ENCODE assay signal across 8 cellular contexts in genomic region chr15:99511865-99512632, GRCh38. TPM values are rescaled to one million over a fixed set of nuclear protein-coding genes. Genes with fewer than 3 reads are reported as not detected.
DNase-seq lines count a peak whose midpoint lies in the region; ATAC-seq and TF ChIP-seq lines count a peak whose summit lies in the region.

No MANE protein-coding gene starts in this region.

- H3K27ac ChIP-seq in Peyer's patch, result peak overlapping the region in 1 of 4 donors; percentile 75
- H3K27ac ChIP-seq in SK-N-SH (ENCODE audit: low read depth in 2 of 2, low read length in 1 of 2), result no peak overlapping the region

- H3K9me3 Mint-ChIP-seq in activated CD4-positive, alpha-beta T cell treated with anti-CD3 and anti-CD28 coated beads for 36 hours (ENCODE audit: low read depth), result no peaks in the 10 kb centered on the region

- H3K79me2 ChIP-seq in SK-N-SH (ENCODE audit: insufficient read depth), result no peaks in the 10 kb centered on the region

- POLR2A ChIA-PET in activated CD4-positive, alpha-beta T cell treated with anti-CD3 and anti-CD28 coated beads for 36 hours (lab: Charles Lee), result no interaction called here
- POLR2A ChIA-PET in SK-N-SH (lab: Yijun Ruan, JAX), result no interaction called here

- H3K36me3 Mint-ChIP-seq in activated CD4-positive, alpha-beta T cell treated with anti-CD3 and anti-CD28 coated beads for 36 hours (ENCODE audit: low read depth), result no peaks in the 10 kb centered on the region

- H3K27me3 Mint-ChIP-seq in activated CD4-positive, alpha-beta T cell treated with anti-CD3 and anti-CD28 coated beads for 36 hours, result no peaks in the 10 kb centered on the region

- H3K9me2 ChIP-seq in SK-N-SH, result no peaks in the 10 kb centered on the region

- H2AFZ ChIP-seq in SK-N-SH (ENCODE audit: low read depth), result no peak overlapping the region

- peak; percentile 72 for ATAC-seq in GM18867 (IDR thresholded peaks at IDR 0.05; ENCODE audit: unreplicated experiment)
- peak; percentile 74 for ATAC-seq in HG02759 (IDR thresholded peaks at IDR 0.05; ENCODE audit: unreplicated experiment)
- ATAC-seq in activated CD4-positive, alpha-beta T cell treated with anti-CD3 and anti-CD28 coated beads for 36 hours, result no peak

- no peak overlapping the region for H3K27ac Mint-ChIP-seq in activated CD4-positive, alpha-beta T cell treated with anti-CD3 and anti-CD28 coated beads for 36 hours

- intact Hi-C loops in activated CD4-positive, alpha-beta T cell treated with anti-CD3 and anti-CD28 coated beads for 36 hours (cut with DNase I, micrococcal nuclease), result no loop called here

- H3K36me3 ChIP-seq in Peyer's patch (no peaks in the 10 kb centered on the region), SK-N-SH (replicated peaks in 1 of 2; ENCODE audit: control insufficient read depth in 1 of 2, insufficient read depth in 2 of 2, low read length in 1 of 2) (no peaks in the 10 kb centered on the region)

- H3K27me3 ChIP-seq in Peyer's patch (no peaks in the 10 kb centered on the region), SK-N-SH (ENCODE audit: insufficient read depth) (no peaks in the 10 kb centered on the region)

- H3K9ac ChIP-seq in SK-N-SH, result no peak overlapping the region

- H3K4me2 ChIP-seq in SK-N-SH, result no peak overlapping the region

- H4K20me1 ChIP-seq in SK-N-SH (ENCODE audit: insufficient read depth), result no peaks in the 10 kb centered on the region

- H3K4me3 Mint-ChIP-seq in activated CD4-positive, alpha-beta T cell treated with anti-CD3 and anti-CD28 coated beads for 36 hours, result no peak overlapping the region

- TF ChIP-seq CTCF in Peyer's patch (IDR thresholded peaks at IDR 0.05) (no peak), SK-N-SH (IDR thresholded peaks at IDR 0.05) (no peak)

- peaks cover 17% of the 10 kb centered on the region for H3K4me1 Mint-ChIP-seq in activated CD4-positive, alpha-beta T cell treated with anti-CD3 and anti-CD28 coated beads for 36 hours

- no peak for TF ChIP-seq EP300 in SK-N-SH (IDR thresholded peaks at IDR 0.05; ENCODE audit: borderline replicate concordance in 1 of 2, low read depth in 1 of 2, low read length in 1 of 2)

- 81% methylated on average over 12 of the region's 14 CpGs for WGBS in SK-N-SH (ENCODE audit: low lambda C conversion rate)

- TF ChIP-seq RAD21 in SK-N-SH (IDR thresholded peaks at IDR 0.05; ENCODE audit: low read length), result no peak

- H3K4me1 ChIP-seq in Peyer's patch (peaks cover 0 to 6% (median 0%) of the 10 kb centered on the region in 4 donors), SK-N-SH (ENCODE audit: control insufficient read depth in 1 of 2, insufficient read depth in 2 of 2, low read depth in 1 of 2, low read length in 1 of 2) (peaks cover 0 to 12% of the 10 kb centered on the region in 2 experiments; a peak in 2 of 4 replicates)

- CTCF ChIA-PET in activated CD4-positive, alpha-beta T cell treated with anti-CD3 and anti-CD28 coated beads for 36 hours (lab: Charles Lee), result interaction anchor here (0.5 to 1.1 kb wide), 6 partner anchors 13 to 244 kb away, joined by 3 to 4 read pairs (median 3); no protein-coding TSS in a partner anchor
- CTCF ChIA-PET in SK-N-SH (lab: Yijun Ruan, JAX), result interaction anchor here (1.0 to 2.5 kb wide), 4 partner anchors 9 to 192 kb away, joined by 3 to 10 read pairs (median 4); no protein-coding TSS in a partner anchor

- H3F3A ChIP-seq in SK-N-SH (replicated peaks; ENCODE audit: insufficient read depth), result no peaks in the 10 kb centered on the region

- TF ChIP-seq POLR2A in Peyer's patch (IDR thresholded peaks at IDR 0.05), result no peak

- peak overlapping the region in 1 of 4 donors; percentile 6 for H3K4me3 ChIP-seq in Peyer's patch
- no peak overlapping the region for H3K4me3 ChIP-seq in SK-N-SH (ENCODE audit: low read depth in 2 of 2, low read length in 1 of 2)

- DNase-seq in Peyer's patch (peak in 2 of 3 donors; percentile 74 to 76), pons (ENCODE audit: low spot score) (peak; percentile 51), glomerular visceral epithelial cell (ENCODE audit: extremely low spot score) (no peak), mesenteric fat pad (ENCODE audit: low spot score) (no peak), SK-N-SH (no peak)
- DNase-seq in activated CD4-positive, alpha-beta T cell treated with anti-CD3 and anti-CD28 coated beads for 36 hours, result no peak

- H3K9me3 ChIP-seq in Peyer's patch, result no peaks in the 10 kb centered on the region
- no peaks in the 10 kb centered on the region for H3K9me3 ChIP-seq in SK-N-SH

TF ChIP-seq in SK-N-SH, 30 proteins besides CTCF, POLR2A, EP300 and RAD21:
- TF ChIP-seq SMC3 (IDR thresholded peaks at IDR 0.05; ENCODE audit: low read depth, low read length) (no peak), GATA2 (CRISPR knock-in tag; IDR thresholded peaks at IDR 0.05) (no peak), MAX (IDR thresholded peaks at IDR 0.05; ENCODE audit: low read depth) (no peak), TAF1 (IDR thresholded peaks at IDR 0.05; ENCODE audit: borderline replicate concordance, low read depth, low read length) (no peak), MXI1 (IDR thresholded peaks at IDR 0.05; ENCODE audit: low read depth, low read length) (no peak), TEAD4 (IDR thresholded peaks at IDR 0.05; ENCODE audit: borderline replicate concordance, insufficient read depth) (no peak), POLR2AphosphoS5 (IDR thresholded peaks at IDR 0.05; ENCODE audit: low read depth, low read length) (no peak), FOXM1 (IDR thresholded peaks at IDR 0.05; ENCODE audit: low read depth) (no peak)

RNA-seq across cellular contexts. Expression of gene MEF2A, which starts 53.7 kb away (rescaled TPM):
- total RNA-seq in Peyer's patch, result 10 to 100 TPM; 34.1 to 94.1 (median 41.4) TPM
- total RNA-seq in activated CD4-positive, alpha-beta T cell treated with anti-CD3 and anti-CD28 coated beads for 36 hours, result 10 to 100 TPM; 16.5 to 20.9 TPM
- total RNA-seq in mesenteric fat pad, result 68.0 TPM
- polyA plus RNA-seq in SK-N-SH (2012; rRNA removed), result 20.9 and 27.5 TPM in 2 replicates
- 22.5 and 22.8 TPM in 2 replicates for polyA plus RNA-seq in SK-N-SH (2012; cell fraction: cytosol; rRNA removed)
- polyA plus RNA-seq in SK-N-SH (2012; cell fraction: nucleus; rRNA removed), result 22.5 and 39.7 TPM in 2 replicates

Comparison
In these comparisons a context has a peak if more than half of its experiments do, and no peak if none do; other contexts are left out.
1. DNase-seq: peak in Peyer's patch (2 of 3) and pons (single experiment); none in activated CD4-positive, alpha-beta T cell treated with anti-CD3 and anti-CD28 coated beads for 36 hours (single experiment), glomerular visceral epithelial cell (single experiment), mesenteric fat pad (single experiment) and SK-N-SH (single experiment).